ENCODE assay signal across 8 cellular contexts in genomic region chr2:60674524-60675165, GRCh38.
DNase-seq lines count a peak whose midpoint lies in the region; ATAC-seq lines count a peak whose summit lies in the region.

No MANE protein-coding gene starts in this region.

- H3K4me1 Mint-ChIP-seq in central memory CD8-positive, alpha-beta T cell = no peaks in the 10 kb centered on the region

- peak; percentile 92 for ATAC-seq in HG03196 (IDR thresholded peaks at IDR 0.05; ENCODE audit: unreplicated experiment)
- ATAC-seq in central memory CD8-positive, alpha-beta T cell (replicated peaks; ENCODE audit: extremely low read depth, poor library complexity, severe bottlenecking) = peak; percentile 92

- H3K4me3 Mint-ChIP-seq in central memory CD8-positive, alpha-beta T cell = no peak overlapping the region

- no peak overlapping the region for H3K27ac Mint-ChIP-seq in central memory CD8-positive, alpha-beta T cell (ENCODE audit: low read depth)

- H3K36me3 Mint-ChIP-seq in central memory CD8-positive, alpha-beta T cell (ENCODE audit: insufficient read depth) = no peaks in the 10 kb centered on the region

- no peaks in the 10 kb centered on the region for H3K9me3 Mint-ChIP-seq in central memory CD8-positive, alpha-beta T cell

- peaks cover 23% of the 10 kb centered on the region for H3K27me3 Mint-ChIP-seq in central memory CD8-positive, alpha-beta T cell

- peak in 13 of 14 donors; percentile 1 to 73 (median 45) for DNase-seq in C1 segment of cervical spinal cord (lab: John Stamatoyannopoulos, UW)
- peak; percentile 76 for DNase-seq in GM19238 (ENCODE audit: insufficient read length, low spot score)
- DNase-seq in NCI-H460 (ENCODE audit: extremely low read depth, low read depth) = peak; percentile 74
- peak; percentile 83 for DNase-seq in activated CD4-positive, CD25-positive, alpha-beta regulatory T cell treated with anti-CD3 and anti-CD28 coated beads, Interleukin-2, amount 50 U/mL, for 72 hours
- peak; percentile 54 to 69 for DNase-seq in central memory CD8-positive, alpha-beta T cell (ENCODE audit: low spot score in 2 of 2)
- DNase-seq in left kidney (ENCODE audit: low read depth, low spot score) = peak; percentile 89
- peak; percentile 82 for DNase-seq in stimulated activated CD4-positive, alpha-beta T cell treated with anti-CD3 and anti-CD28 coated beads, Interleukin-4, amount 100 ng/mL, for 24 hours

Comparison
In these comparisons a context has a peak if more than half of its experiments do, and no peak if none do; other contexts are left out.
1. Peak in every context shown above with its lines: DNase-seq and ATAC-seq.